Comparison of ENCODE assay signal across 1 cellular context in genomic region chr12:58395056-58395455, GRCh38.
TF ChIP-seq lines count a peak whose summit lies in the region.

No MANE protein-coding gene starts in this region.

TF ChIP-seq in IMR-90, 13 proteins besides CTCF, POLR2A, EP300 and RAD21 (continued from another document):
- no peak for TF ChIP-seq RCOR1 (IDR thresholded peaks at IDR 0.05; ENCODE audit: insufficient replicate concordance, low read length)
- TF ChIP-seq MAFK (IDR thresholded peaks at IDR 0.05; ENCODE audit: low read depth, low read length), result no peak
- TF ChIP-seq SMC3 (IDR thresholded peaks at IDR 0.05; ENCODE audit: low read depth, low read length), result no peak
- TF ChIP-seq ELK1 (IDR thresholded peaks at IDR 0.05; ENCODE audit: borderline replicate concordance, low read depth, low read length), result no peak
- no peak for TF ChIP-seq MAZ (IDR thresholded peaks at IDR 0.05; ENCODE audit: borderline replicate concordance, low read depth, low read length)
- TF ChIP-seq CHD1 (IDR thresholded peaks at IDR 0.05; ENCODE audit: low read depth, low read length), result no peak
- TF ChIP-seq FOS (IDR thresholded peaks at IDR 0.05; ENCODE audit: low read depth, low read length), result no peak
- no peak for TF ChIP-seq BHLHE40 (IDR thresholded peaks at IDR 0.05; ENCODE audit: low read depth, low read length)
- no peak for TF ChIP-seq NFE2L2 (IDR thresholded peaks at IDR 0.05; ENCODE audit: low read depth, low read length)
- no peak for TF ChIP-seq CEBPB (IDR thresholded peaks at IDR 0.05; ENCODE audit: low read depth, low read length)
TF ChIP-seq in IMR-90: peak in this region for 0.
